Comparison of ENCODE assay signal across 9 cellular contexts in genomic region chr4:16443504-16444088, GRCh38.
DNase-seq lines count a peak whose midpoint lies in the region; ATAC-seq, FAIRE-seq and TF ChIP-seq lines count a peak whose summit lies in the region.
"Had no signal": no experiment of that assay in that cellular context is flagged by ENCODE, and none has a peak within 500 bp of the region (broad histone marks: within the 10 kb centered on the region; RNA-seq: fewer than 3 reads in every experiment).

No MANE protein-coding gene starts in this region.

- POLR2A ChIA-PET in K562 (lab: Yijun Ruan, JAX): no interaction called here

- intact Hi-C loops in K562 (cut with micrococcal nuclease): loop anchor here (1.0 to 5.0 kb wide), 3 partner anchors 153 to 966 kb away; no protein-coding TSS in a partner anchor

- no TSS peak for BruUV-seq in K562 (replicated peaks; lab: Mats Ljungman, UMichigan)

- H3K36me3 ChIP-seq in K562 (ENCODE audit: control insufficient read depth, insufficient read depth, low read length) (no peaks in the 10 kb centered on the region), lung (ENCODE audit: control insufficient read depth in 2 of 2, insufficient read depth in 2 of 2, low read length in 2 of 2) (no peaks in the 10 kb centered on the region)
- H3K36me3 ChIP-seq: BLaER1 had no signal

- H3K27me3 Mint-ChIP-seq in activated naive CD8-positive, alpha-beta T cell treated with anti-CD3 and anti-CD28 coated beads, Interleukin-2, amount 50 U/mL, for 24 hours: peaks cover 2% of the 10 kb centered on the region

- H3K36me3 Mint-ChIP-seq in activated naive CD8-positive, alpha-beta T cell treated with anti-CD3 and anti-CD28 coated beads, Interleukin-2, amount 50 U/mL, for 24 hours (ENCODE audit: low read depth): no peaks in the 10 kb centered on the region

- H3K79me2 ChIP-seq in K562 (ENCODE audit: control insufficient read depth, insufficient read depth, low read length): no peaks in the 10 kb centered on the region

- H3K4me3 ChIP-seq in LNCaP clone FGC (ENCODE audit: low read depth, low read length): no peak overlapping the region
- H3K4me3 ChIP-seq in K562: no peak overlapping the region
- no peak overlapping the region for H3K4me3 ChIP-seq in lung
- H3K4me3 ChIP-seq: BLaER1 had no signal

- DNase-seq in NCI-H1105 (lab: John Stamatoyannopoulos, UW): peak; percentile 6
- DNase-seq in NCI-H1105 treated with DMSO at 0.1 percent for 48 hours (lab: John Stamatoyannopoulos, UW): no peak
- peak; percentile 13 for DNase-seq in LNCaP clone FGC (ENCODE audit: low read depth)
- peak; percentile 33 to 54 (median 37) for DNase-seq in K562 (ENCODE audit: extremely low read depth in 1 of 4, low spot score in 3 of 4)
- DNase-seq in lung (ENCODE audit: low spot score): no peak
- no peak for DNase-seq in GM19238 (ENCODE audit: insufficient read length, low spot score)
- DNase-seq in activated naive CD8-positive, alpha-beta T cell treated with anti-CD3 and anti-CD28 coated beads, Interleukin-2, amount 50 U/mL, for 24 hours: no peak

- in situ Hi-C loops in K562 (cut with MboI): no loop called here

- no peaks in the 10 kb centered on the region for H4K20me1 ChIP-seq in K562 (replicated peaks; ENCODE audit: control insufficient read depth, insufficient read depth, low read length)
- H4K20me1 ChIP-seq: BLaER1 had no signal

- TF ChIP-seq CTCF in LNCaP clone FGC (IDR thresholded peaks at IDR 0.05; ENCODE audit: control insufficient read depth, extremely low read depth, insufficient read depth) (peak; percentile 73), K562 (IDR thresholded peaks at IDR 0.05 in 2 of 3, conservative IDR thresholded peaks at IDR 0.05 in 1 of 3; ENCODE audit: insufficient read depth in 2 of 3, low read depth in 1 of 3, low read length in 3 of 3) (peak; percentile 35 to 65 (median 62); a peak in 5 of 6 replicates), lung (IDR thresholded peaks at IDR 0.05; ENCODE audit: control extremely low read depth, extremely low read depth) (peak; percentile 36)

- no peak overlapping the region for H3K27ac Mint-ChIP-seq in activated naive CD8-positive, alpha-beta T cell treated with anti-CD3 and anti-CD28 coated beads, Interleukin-2, amount 50 U/mL, for 24 hours

- no peaks in the 10 kb centered on the region for H3K9me3 Mint-ChIP-seq in activated naive CD8-positive, alpha-beta T cell treated with anti-CD3 and anti-CD28 coated beads, Interleukin-2, amount 50 U/mL, for 24 hours

- ATAC-seq in GM21515 (IDR thresholded peaks at IDR 0.05; ENCODE audit: unreplicated experiment) (peak; percentile 78), K562 (peak; percentile 83), lung (ENCODE audit: insufficient read depth, low FRiP score) (no peak)
- no peak for ATAC-seq in activated naive CD8-positive, alpha-beta T cell treated with anti-CD3 and anti-CD28 coated beads, Interleukin-2, amount 50 U/mL, for 24 hours

- peak; percentile 72 for FAIRE-seq in K562 (lab: Jason Lieb, UNC)

- CTCF ChIA-PET in K562 (lab: Yijun Ruan, JAX; ENCODE audit: low intra/inter-chr PET ratio): interaction anchor here (1.2 kb wide), 2 partner anchors 154 to 418 kb away, joined by 4 read pairs; no protein-coding TSS in a partner anchor

- H3K4me1 Mint-ChIP-seq in activated naive CD8-positive, alpha-beta T cell treated with anti-CD3 and anti-CD28 coated beads, Interleukin-2, amount 50 U/mL, for 24 hours: no peaks in the 10 kb centered on the region

- H3K9ac ChIP-seq in K562 (ENCODE audit: insufficient read depth in 1 of 2, low read depth in 2 of 2, low read length in 2 of 2): no peak overlapping the region
- H3K9ac ChIP-seq: BLaER1 had no signal

- H3K9me1 ChIP-seq in K562 (ENCODE audit: control insufficient read depth, insufficient read depth, low read length): no peaks in the 10 kb centered on the region

- no peak overlapping the region for H3K4me2 ChIP-seq in K562 (ENCODE audit: insufficient read depth, low read length)
- H3K4me2 ChIP-seq: BLaER1 had no signal

- TF ChIP-seq RAD21 in K562 (CRISPR knock-in tag; conservative IDR thresholded peaks at IDR 0.05 in 1 of 2, IDR thresholded peaks at IDR 0.05 in 1 of 2): peak in 1 of 2 experiments; percentile 51; a peak in 3 of 4 replicates

- no peaks in the 10 kb centered on the region for H3K9me3 ChIP-seq in K562 (replicated peaks; ENCODE audit: control insufficient read depth, insufficient read depth, low read depth, low read length)
- H3K9me3 ChIP-seq in lung (ENCODE audit: control insufficient read depth in 2 of 2, insufficient read depth in 1 of 2, low read length in 1 of 2): no peaks in the 10 kb centered on the region
- H3K9me3 ChIP-seq: BLaER1 had no signal

- H3K27ac ChIP-seq in K562 (ENCODE audit: extremely low read depth, low read depth, low read length): no peak overlapping the region
- H3K27ac ChIP-seq in lung (ENCODE audit: low read depth in 1 of 2, low read length in 1 of 2): no peak overlapping the region
- H3K27ac ChIP-seq: BLaER1 had no signal

- WGBS in K562 (ENCODE audit: insufficient coverage, low coverage, missing lambda C conversion rate): 4% methylated on average over 2 of the region's 2 CpGs
- WGBS in lung, 2 donors: 39 to 59% methylated on average over 2 of the region's 2 CpGs

- no peak overlapping the region for H3K4me3 Mint-ChIP-seq in activated naive CD8-positive, alpha-beta T cell treated with anti-CD3 and anti-CD28 coated beads, Interleukin-2, amount 50 U/mL, for 24 hours

- TF ChIP-seq POLR2A in K562 (conservative IDR thresholded peaks at IDR 0.05): no peak

- H3K27me3 ChIP-seq in K562 (ENCODE audit: control insufficient read depth in 2 of 2, insufficient read depth in 2 of 2, low read length in 2 of 2): no peaks in the 10 kb centered on the region
- no peaks in the 10 kb centered on the region for H3K27me3 ChIP-seq in lung (ENCODE audit: control insufficient read depth, insufficient read depth)
- H3K27me3 ChIP-seq: BLaER1 had no signal

- no peak overlapping the region for H2AFZ ChIP-seq in K562 (ENCODE audit: low read depth, low read length)

- H3K4me1 ChIP-seq in K562 (replicated peaks in 1 of 2; ENCODE audit: control insufficient read depth in 2 of 2, insufficient read depth in 2 of 2, low read length in 2 of 2) (no peaks in the 10 kb centered on the region), lung (ENCODE audit: control insufficient read depth in 2 of 2, insufficient read depth in 2 of 2, low read length in 2 of 2) (no peaks in the 10 kb centered on the region)
- H3K4me1 ChIP-seq: BLaER1 had no signal

- TF ChIP-seq EP300 in K562 (IDR thresholded peaks at IDR 0.05; ENCODE audit: low read length): no peak

TF ChIP-seq in K562, 482 proteins besides CTCF, POLR2A, EP300 and RAD21:
- 0 out of 2 replicates have a peak, but pooled peaks have one; percentile 26 for TF ChIP-seq SMC3 (conservative IDR thresholded peaks at IDR 0.05; ENCODE audit: insufficient read depth, low read depth, low read length)
- no peak for TF ChIP-seq ARID1B (IDR thresholded peaks at IDR 0.05)

Comparison
In these comparisons a context has a peak if more than half of its experiments do, and no peak if none do; other contexts are left out.
1. DNase-seq: peak in NCI-H1105 (single experiment), LNCaP clone FGC (single experiment) and K562 (4 of 4); none in NCI-H1105 treated with DMSO at 0.1 percent for 48 hours (single experiment), lung (single experiment), GM19238 (single experiment) and activated naive CD8-positive, alpha-beta T cell treated with anti-CD3 and anti-CD28 coated beads, Interleukin-2, amount 50 U/mL, for 24 hours (single experiment).
2. ATAC-seq: peak in GM21515 (single experiment) and K562 (single experiment); none in lung (single experiment) and activated naive CD8-positive, alpha-beta T cell treated with anti-CD3 and anti-CD28 coated beads, Interleukin-2, amount 50 U/mL, for 24 hours (single experiment).
3. Peak in every context shown above with its lines, with median percentiles within 50 percentile points of each other: CTCF ChIP-seq.